ENCODE assay signal across 9 cellular contexts in the genomic region with DNA sequence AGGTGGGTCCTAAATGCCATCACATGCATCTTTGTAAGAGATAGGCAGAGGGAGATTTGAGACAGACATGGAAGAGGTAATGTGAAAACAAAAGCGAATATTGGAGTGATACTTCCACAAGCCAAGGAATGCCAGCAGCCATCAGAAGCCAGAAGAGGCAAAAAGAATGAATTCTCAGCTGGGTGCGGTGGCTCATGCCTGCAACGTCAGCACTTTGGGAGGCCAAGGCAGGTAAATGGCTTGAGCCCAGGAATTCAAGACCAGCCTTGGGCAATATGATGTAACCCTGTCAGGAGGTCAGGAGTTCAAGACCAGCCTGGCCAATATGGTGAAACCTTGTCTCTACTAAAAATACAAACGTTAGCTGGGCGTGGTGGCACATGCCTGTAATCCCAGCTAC.
"Had no signal": no experiment of that assay in that cellular context is flagged by ENCODE, and none has a peak within 500 bp of the region (broad histone marks: within the 10 kb centered on the region; RNA-seq: fewer than 3 reads in every experiment).

No MANE protein-coding gene starts in this region.

- H3K9me3 Mint-ChIP-seq: HFFc6 had no signal

- DNase-seq: GM23248, GOT3, H7, HFFc6, KG1 had no signal

- H3K9me3 ChIP-seq: HAP-1 had no signal

- H3K4me3 ChIP-seq: GM23248, HAP-1 had no signal

- ATAC-seq: HCT116 had no signal

- H3K27ac ChIP-seq: GM23248, HL-60 had no signal

- H2AFZ ChIP-seq: GM23248 had no signal

- H3K9ac ChIP-seq: GM23248 had no signal

- H3K4me1 ChIP-seq: HAP-1 had no signal

- H3K36me3 ChIP-seq: HAP-1 had no signal

- H3K27ac Mint-ChIP-seq: HFFc6, IgD-negative memory B cell had no signal

- H3K4me3 Mint-ChIP-seq: HFFc6, IgD-negative memory B cell had no signal
